In the genomic region with DNA sequence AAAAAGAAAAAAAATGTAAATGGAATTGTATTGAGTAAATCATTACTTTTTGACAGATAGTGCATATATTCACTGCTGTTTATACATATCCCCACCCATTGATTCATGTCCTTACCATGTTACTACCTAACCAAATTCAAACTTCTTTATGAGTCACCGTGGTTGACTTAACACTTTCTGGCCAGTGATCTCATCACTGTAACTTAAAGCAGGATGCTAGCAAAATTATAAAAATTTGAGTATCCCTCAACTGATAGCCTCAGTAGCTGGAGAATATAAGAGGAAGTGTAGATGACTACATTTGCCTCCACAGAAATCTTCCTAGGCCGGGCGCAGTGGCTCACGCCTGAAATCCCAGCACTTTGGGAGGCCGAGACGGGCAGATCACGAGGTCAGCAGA, we compare ENCODE assay signal across 2 cellular contexts.
TF ChIP-seq lines count a peak whose summit lies in the region.

No MANE protein-coding gene starts in this region.

TF ChIP-seq in A549, 52 proteins besides CTCF, POLR2A, EP300 and RAD21:
- TF ChIP-seq TP53 (CRISPR knock-in tag; IDR thresholded peaks at IDR 0.05) (no peak), ZSCAN20 (CRISPR knock-in tag; IDR thresholded peaks at IDR 0.05) (no peak), FOXS1 (CRISPR knock-in tag; IDR thresholded peaks at IDR 0.05) (no peak), SREBF2 (IDR thresholded peaks at IDR 0.05) (no peak), FOSL2 (IDR thresholded peaks at IDR 0.05) (no peak), FOSL2 (CRISPR knock-in tag; IDR thresholded peaks at IDR 0.05) (peak; percentile 55; the same call in 1 of the 2 replicates), HOXB5 (CRISPR knock-in tag; IDR thresholded peaks at IDR 0.05) (no peak)
TF ChIP-seq in A549: peak in this region for 1.

TF ChIP-seq in K562, 482 proteins besides CTCF, POLR2A, EP300 and RAD21:
- TF ChIP-seq TRIM28 (IDR thresholded peaks at IDR 0.05) (no peak), ZNF174 (CRISPR knock-in tag; IDR thresholded peaks at IDR 0.05) (no peak), SRF (CRISPR knock-in tag; IDR thresholded peaks at IDR 0.05) (no peak), KAT2B (IDR thresholded peaks at IDR 0.05; ENCODE audit: low read depth, low read length) (no peak), SMARCB1 (IDR thresholded peaks at IDR 0.05; ENCODE audit: insufficient read length, low read depth) (no peak)
- TF ChIP-seq, protein P1, sequence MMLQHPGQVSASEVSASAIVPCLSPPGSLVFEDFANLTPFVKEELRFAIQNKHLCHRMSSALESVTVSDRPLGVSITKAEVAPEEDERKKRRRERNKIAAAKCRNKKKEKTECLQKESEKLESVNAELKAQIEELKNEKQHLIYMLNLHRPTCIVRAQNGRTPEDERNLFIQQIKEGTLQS (IDR thresholded peaks at IDR 0.05) = peak; percentile 59
- TF ChIP-seq, protein P1 (CRISPR knock-in tag; conservative IDR thresholded peaks at IDR 0.05) = no peak
TF ChIP-seq in K562: peak in this region for 1.
